In genomic region chr6:109478222-109478805, GRCh38 we compare ENCODE assay signal across 11 cellular contexts. TPM values are rescaled to one million over a fixed set of nuclear protein-coding genes. Genes with fewer than 3 reads are reported as not detected.
DNase-seq lines count a peak whose midpoint lies in the region; TF ChIP-seq lines count a peak whose summit lies in the region.
"Had no signal": no experiment of that assay in that cellular context is flagged by ENCODE, and none has a peak within 500 bp of the region (broad histone marks: within the 10 kb centered on the region; RNA-seq: fewer than 3 reads in every experiment).

No MANE protein-coding gene starts in this region.

- DNase-seq in Calu3 (no peak), Karpas-422 (no peak), chondrocyte (ENCODE audit: low spot score) (no peak), NCI-H2171 (lab: John Stamatoyannopoulos, UW) (no peak), kidney glomerular epithelial cell (lab: John Stamatoyannopoulos, UW) (no peak), NOMO-1 treated with dmso at 0.1 percent for 144 hours (lab: John Stamatoyannopoulos, UW; ENCODE audit: unreplicated experiment) (no peak)
- DNase-seq: activated CD4-positive, alpha-beta T cell treated with anti-CD3 and anti-CD28 coated beads, Interleukin-2, amount 50 U/mL, for 4 hours; hypothalamus; NCI-H1092 treated with DMSO at 0.1 percent for 48 hours had no signal

- H3K4me2 ChIP-seq in Karpas-422 (ENCODE audit: low read depth, low read length, poor library complexity, severe bottlenecking): peak overlapping the region; percentile 27

- H3K27me3 Mint-ChIP-seq in Calu3 (ENCODE audit: unreplicated experiment) (no peaks in the 10 kb centered on the region), chondrocyte (ENCODE audit: low read depth) (no peaks in the 10 kb centered on the region), nephron (ENCODE audit: low read depth) (no peaks in the 10 kb centered on the region)

- H3K9ac ChIP-seq in Karpas-422 (ENCODE audit: low read length): no peak overlapping the region
- H3K9ac ChIP-seq: parathyroid adenoma had no signal

- no peaks in the 10 kb centered on the region for H3K27me3 ChIP-seq in Karpas-422 (ENCODE audit: low read length)

- H3K4me1 Mint-ChIP-seq in Calu3 (ENCODE audit: low read depth, unreplicated experiment) (peaks cover 42% of the 10 kb centered on the region), chondrocyte (ENCODE audit: low read depth) (peaks cover 47% of the 10 kb centered on the region), nephron (peaks cover 48% of the 10 kb centered on the region)

- no peak overlapping the region for H3K27ac ChIP-seq in Karpas-422 (ENCODE audit: low read length)
- H3K27ac ChIP-seq: parathyroid adenoma had no signal

- H3K4me3 Mint-ChIP-seq in Calu3 (ENCODE audit: low read depth, unreplicated experiment): peak overlapping the region; percentile 26
- H3K4me3 Mint-ChIP-seq in chondrocyte (ENCODE audit: unreplicated experiment): peak overlapping the region; percentile 22
- peak overlapping the region; percentile 22 to 73 (median 69) for H3K4me3 Mint-ChIP-seq in nephron

- BruUV-seq in Calu3 (replicated peaks; lab: Mats Ljungman, UMichigan): no TSS peak

- TF ChIP-seq CTCF in Calu3 (IDR thresholded peaks at IDR 0.05; ENCODE audit: unreplicated experiment) (no peak), chondrocyte (IDR thresholded peaks at IDR 0.05) (no peak), nephron (IDR thresholded peaks at IDR 0.05; ENCODE audit: unreplicated experiment in 3 of 3) (no peak)

- intact Hi-C loops in Calu3 (cut with micrococcal nuclease; ENCODE audit: unreplicated experiment): no loop called here

- H3K9me3 ChIP-seq in Karpas-422 (ENCODE audit: low read length): no peaks in the 10 kb centered on the region

- H3K36me3 Mint-ChIP-seq in Calu3 (ENCODE audit: insufficient read depth, unreplicated experiment): peaks cover 58% of the 10 kb centered on the region
- H3K36me3 Mint-ChIP-seq in chondrocyte (ENCODE audit: low read depth): peaks cover 22% of the 10 kb centered on the region
- H3K36me3 Mint-ChIP-seq in nephron (ENCODE audit: low read depth): peaks cover 60% of the 10 kb centered on the region

- peaks cover 45% of the 10 kb centered on the region for H3K4me1 ChIP-seq in Karpas-422 (ENCODE audit: low read length)

- H3K4me3 ChIP-seq in Karpas-422 (ENCODE audit: low read length): no peak overlapping the region

- H2AFZ ChIP-seq in Karpas-422 (ENCODE audit: low read length): no peak overlapping the region
- H2AFZ ChIP-seq: parathyroid adenoma had no signal

- CTCF ChIA-PET in Calu3 (lab: Charles Lee): interaction anchor here (1.0 kb wide), 1 partner anchor 213 kb away, joined by 3 read pairs; the partner anchor contains the start of genes AK9 and FIG4

- H3K9me2 ChIP-seq in Karpas-422 (replicated peaks; ENCODE audit: insufficient read depth, low read length): no peaks in the 10 kb centered on the region

- H4K20me1 ChIP-seq in Karpas-422 (ENCODE audit: insufficient read depth, low read depth, low read length): peaks cover 12% of the 10 kb centered on the region; the same call in 1 of the 2 replicates

- no peaks in the 10 kb centered on the region for H3K9me3 Mint-ChIP-seq in Calu3 (ENCODE audit: low read depth, unreplicated experiment)
- H3K9me3 Mint-ChIP-seq in chondrocyte (ENCODE audit: low read depth): no peaks in the 10 kb centered on the region
- no peaks in the 10 kb centered on the region for H3K9me3 Mint-ChIP-seq in nephron

- no peak overlapping the region for H3K27ac Mint-ChIP-seq in Calu3 (ENCODE audit: unreplicated experiment)
- H3K27ac Mint-ChIP-seq in chondrocyte (ENCODE audit: unreplicated experiment): no peak overlapping the region
- H3K27ac Mint-ChIP-seq in nephron: peak overlapping the region; percentile 88 to 98 (median 92)

- H3K79me2 ChIP-seq in Karpas-422 (ENCODE audit: low read length): peaks cover 87% of the 10 kb centered on the region

- H3K36me3 ChIP-seq in Karpas-422 (ENCODE audit: insufficient read depth, low read length): peaks cover 28% of the 10 kb centered on the region; the same call in 1 of the 2 replicates

RNA-seq across cellular contexts. Expression of gene ZBTB24, which starts 4.7 kb away (rescaled TPM):
- total RNA-seq in Calu3 (2022): 11.2 and 11.5 TPM in 2 replicates
- 10.4 and 18.5 TPM in 2 replicates for total RNA-seq in Karpas-422 (2014; rRNA removed; shearing (Covaris generic); ENCODE audit: low replicate concordance)
- 6.6 to 8.1 TPM (median 7.1 TPM) in 3 replicates for total RNA-seq in chondrocyte

RNA-seq across cellular contexts. Expression of gene MICAL1, which starts 22.7 kb away (rescaled TPM):
- total RNA-seq in Calu3 (2022): 22.5 and 25.4 TPM in 2 replicates
- 59.4 and 71.6 TPM in 2 replicates for total RNA-seq in Karpas-422 (2014; rRNA removed; shearing (Covaris generic); ENCODE audit: low replicate concordance)
- 49.5 to 102 TPM (median 96.9 TPM) in 3 replicates for total RNA-seq in chondrocyte

RNA-seq across cellular contexts. Expression of gene SMPD2, which starts 37.8 kb away (rescaled TPM):
- total RNA-seq in Calu3 (2022) (15.9 and 17.3 TPM in 2 replicates), chondrocyte (5.3 to 7.4 TPM (median 5.6 TPM) in 3 replicates)
- total RNA-seq in Karpas-422 (2014; rRNA removed; shearing (Covaris generic); ENCODE audit: low replicate concordance): 14.1 and 19.4 TPM in 2 replicates

RNA-seq across cellular contexts. Expression of gene PPIL6, which starts 37.9 kb away (rescaled TPM):
- total RNA-seq in Calu3 (2022) (2.5 and 2.6 TPM in 2 replicates), chondrocyte (2.2 to 2.7 TPM (median 2.5 TPM) in 3 replicates)
- 0.54 TPM in 1 of 2 replicates, not detected in the other for total RNA-seq in Karpas-422 (2014; rRNA removed; shearing (Covaris generic); ENCODE audit: low replicate concordance)

Comparison
In these comparisons a context has a peak if more than half of its experiments do, and no peak if none do; other contexts are left out.
1. H3K27ac Mint-ChIP-seq: peak in nephron (3 of 3); none in Calu3 (single experiment) and chondrocyte (single experiment).
2. Peak in every context shown above with its lines, with median percentiles within 50 percentile points of each other: H3K4me3 Mint-ChIP-seq.